26 cellular contexts compared by ENCODE assay signal in genomic region chr14:103867020-103867419, GRCh38. TPM values are rescaled to one million over a fixed set of nuclear protein-coding genes. Genes with fewer than 3 reads are reported as not detected.
DNase-seq lines count a peak whose midpoint lies in the region; ATAC-seq and TF ChIP-seq lines count a peak whose summit lies in the region.
"Had no signal": no experiment of that assay in that cellular context is flagged by ENCODE, and none has a peak within 500 bp of the region (broad histone marks: within the 10 kb centered on the region; RNA-seq: fewer than 3 reads in every experiment).

No MANE protein-coding gene starts in this region.

- DNase-seq in cardiac muscle cell (ENCODE audit: low read depth in 1 of 2, low spot score in 1 of 2) (no peak), cardiac septum (ENCODE audit: low spot score) (no peak), mesothelial cell of epicardium (ENCODE audit: low spot score in 2 of 2, unreplicated experiment in 2 of 2) (no peak), ecto neural progenitor cell (ENCODE audit: low spot score) (no peak)
- DNase-seq: activated CD8-positive, alpha-beta memory T cell treated with anti-CD3 and anti-CD28 coated beads, Interleukin-2, amount 10 ng/mL, durations not matched to agents 7 days and 5 days; activated naive CD4-positive, alpha-beta T cell treated with Interleukin-2 at 50 U/mL for 16 hours; activated T-cell treated with anti-CD3 and anti-CD28 coated beads, Interleukin-2, amount 50 U/mL, for 72 hours; CD8-positive, alpha-beta T cell; colonic mucosa; DMS153; gastrocnemius medialis; NCI-H1930; NCI-H524 treated with DMSO at 0.1 percent for 48 hours; NK-92 treated with Interleukin-12 subunit alpha and Interleukin-12 subunit beta, amount 100 ng/mL, for 24 hours; PC-3; SIG-M5; stimulated activated naive CD8-positive, alpha-beta T cell treated with anti-CD3 and anti-CD28 coated beads, Interleukin-15, Interleukin-2, amounts not matched to agents 100 U/mL and 50 U/mL, for 24 hours; T1000; tibial artery had no signal

- H3K27ac ChIP-seq in cardiac muscle cell, result peak overlapping the region; percentile 71
- H3K27ac ChIP-seq: colonic mucosa, tibial artery had no signal

- H3K4me3 ChIP-seq in cardiac muscle cell, result no peak overlapping the region
- H3K4me3 ChIP-seq: colonic mucosa, gastrocnemius medialis, tibial artery had no signal

- H3K9me3 ChIP-seq in cardiac muscle cell (ENCODE audit: low read depth), result no peaks in the 10 kb centered on the region
- H3K9me3 ChIP-seq: colonic mucosa, gastrocnemius medialis, tibial artery had no signal

- H3K4me3 Mint-ChIP-seq in mesothelial cell of epicardium, result no peak overlapping the region
- H3K4me3 Mint-ChIP-seq: activated CD8-positive, alpha-beta memory T cell treated with anti-CD3 and anti-CD28 coated beads, Interleukin-2, amount 10 ng/mL, durations not matched to agents 7 days and 5 days; activated T-cell treated with anti-CD3 and anti-CD28 coated beads, Interleukin-2, amount 50 U/mL, for 72 hours; brain; CD8-positive, alpha-beta T cell had no signal

- intact Hi-C loops in cardiac septum (cut with DNase I), result no loop called here

- H3K4me1 ChIP-seq in cardiac muscle cell (ENCODE audit: low read depth), result peaks cover 9% of the 10 kb centered on the region
- H3K4me1 ChIP-seq: colonic mucosa, gastrocnemius medialis had no signal

- no peaks in the 10 kb centered on the region for H3K27me3 ChIP-seq in cardiac muscle cell
- H3K27me3 ChIP-seq: colonic mucosa, gastrocnemius medialis had no signal

- no peaks in the 10 kb centered on the region for H3K36me3 ChIP-seq in cardiac muscle cell
- H3K36me3 ChIP-seq: colonic mucosa, gastrocnemius medialis, tibial artery had no signal

- H3K27ac Mint-ChIP-seq in mesothelial cell of epicardium, result peak overlapping the region; percentile 76
- H3K27ac Mint-ChIP-seq: activated CD8-positive, alpha-beta memory T cell treated with anti-CD3 and anti-CD28 coated beads, Interleukin-2, amount 10 ng/mL, durations not matched to agents 7 days and 5 days; activated T-cell treated with anti-CD3 and anti-CD28 coated beads, Interleukin-2, amount 50 U/mL, for 72 hours; CD8-positive, alpha-beta T cell; IgD-negative memory B cell; progenitor cell of endocrine pancreas had no signal

- peaks cover 24% of the 10 kb centered on the region for H3K4me1 Mint-ChIP-seq in mesothelial cell of epicardium
- H3K4me1 Mint-ChIP-seq: activated CD8-positive, alpha-beta memory T cell treated with anti-CD3 and anti-CD28 coated beads, Interleukin-2, amount 10 ng/mL, durations not matched to agents 7 days and 5 days; brain had no signal

- H3K36me3 Mint-ChIP-seq in mesothelial cell of epicardium, result no peaks in the 10 kb centered on the region
- H3K36me3 Mint-ChIP-seq: activated CD8-positive, alpha-beta memory T cell treated with anti-CD3 and anti-CD28 coated beads, Interleukin-2, amount 10 ng/mL, durations not matched to agents 7 days and 5 days; brain; CD8-positive, alpha-beta T cell; IgD-negative memory B cell had no signal

- peak; percentile 42 for ATAC-seq in esophagus mucosa
- no peak for ATAC-seq in GM19324 (IDR thresholded peaks at IDR 0.05; ENCODE audit: low FRiP score, unreplicated experiment)
- ATAC-seq in HG02840 (IDR thresholded peaks at IDR 0.05; ENCODE audit: low FRiP score, unreplicated experiment), result no peak
- no peak for ATAC-seq in HG02678 (IDR thresholded peaks at IDR 0.05; ENCODE audit: unreplicated experiment)
- ATAC-seq: activated CD8-positive, alpha-beta memory T cell treated with anti-CD3 and anti-CD28 coated beads, Interleukin-2, amount 10 ng/mL, durations not matched to agents 7 days and 5 days; activated T-cell treated with anti-CD3 and anti-CD28 coated beads, Interleukin-2, amount 50 U/mL, for 72 hours; CD8-positive, alpha-beta T cell; stimulated activated naive CD8-positive, alpha-beta T cell treated with anti-CD3 and anti-CD28 coated beads, Interleukin-15, Interleukin-2, amounts not matched to agents 100 U/mL and 50 U/mL, for 24 hours had no signal

- TF ChIP-seq CTCF in cardiac muscle cell (IDR thresholded peaks at IDR 0.05; ENCODE audit: low read depth, low read length) (no peak), mesothelial cell of epicardium (IDR thresholded peaks at IDR 0.05; ENCODE audit: unreplicated experiment) (no peak)

- no peaks in the 10 kb centered on the region for H3K27me3 Mint-ChIP-seq in mesothelial cell of epicardium (ENCODE audit: low read depth)
- H3K27me3 Mint-ChIP-seq: progenitor cell of endocrine pancreas had no signal

- no peaks in the 10 kb centered on the region for H3K9me3 Mint-ChIP-seq in mesothelial cell of epicardium
- H3K9me3 Mint-ChIP-seq: activated T-cell treated with anti-CD3 and anti-CD28 coated beads, Interleukin-2, amount 50 U/mL, for 72 hours; CD8-positive, alpha-beta T cell had no signal

RNA-seq across cellular contexts. Expression of gene PPP1R13B, which starts 19.6 kb away (rescaled TPM):
- total RNA-seq in cardiac muscle cell (60.1 and 124 TPM in 2 replicates), cardiac septum (67.8 TPM), esophagus mucosa (35.9 TPM), mesothelial cell of epicardium (44.5 to 53.0 TPM (median 49.1 TPM) in 3 replicates)
- polyA plus RNA-seq in cardiac muscle cell, result 88.5 and 113 TPM in 2 replicates
